9 cellular contexts compared by ENCODE assay signal in the genomic region with DNA sequence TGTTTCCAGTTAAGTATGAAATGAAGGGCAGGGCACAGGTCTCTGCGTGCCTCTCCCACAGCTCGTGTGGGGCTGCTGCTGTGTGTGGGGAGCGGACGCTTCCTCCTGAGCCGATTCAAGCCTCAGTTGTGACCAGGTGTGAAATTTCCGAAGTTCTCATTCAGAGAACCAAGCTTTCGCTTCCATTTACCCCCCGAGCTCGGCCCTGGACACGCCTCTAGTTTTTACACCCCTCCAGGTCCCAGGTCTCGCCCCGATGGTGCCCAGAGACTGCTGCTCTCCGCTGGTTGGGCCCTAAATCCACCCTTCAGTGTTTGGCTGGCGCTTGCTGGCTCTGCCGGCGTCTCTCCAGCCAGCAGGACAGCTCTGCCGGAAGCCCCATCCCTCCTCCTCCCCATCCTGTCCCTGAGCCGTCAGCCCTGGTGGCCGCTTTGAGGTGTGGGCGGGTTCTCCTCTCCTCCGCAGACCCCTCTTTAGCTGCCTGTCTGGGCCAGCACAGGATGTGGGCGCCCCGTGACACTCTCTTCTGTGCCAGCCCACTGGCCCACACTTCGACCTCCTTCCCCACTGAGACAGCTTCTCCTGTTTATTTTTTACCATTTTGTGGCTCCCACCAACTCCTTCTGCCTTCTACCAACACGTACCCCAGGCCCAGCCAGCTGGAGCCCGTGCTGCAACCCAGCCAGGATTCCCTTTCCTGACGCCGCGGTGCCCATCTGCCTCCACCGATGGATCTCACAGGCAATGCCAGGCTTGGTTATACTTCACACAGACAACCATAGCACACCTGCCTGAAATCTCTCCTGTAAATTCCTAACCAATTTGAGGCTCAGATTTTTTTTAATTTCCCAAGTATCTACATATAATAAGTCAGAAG.
DNase-seq lines count a peak whose midpoint lies in the region; ATAC-seq and TF ChIP-seq lines count a peak whose summit lies in the region.
"Had no signal": no experiment of that assay in that cellular context is flagged by ENCODE, and none has a peak within 500 bp of the region (broad histone marks: within the 10 kb centered on the region; RNA-seq: fewer than 3 reads in every experiment).

No MANE protein-coding gene starts in this region.

- peaks cover 24% of the 10 kb centered on the region for H3K4me1 Mint-ChIP-seq in T-helper 2 cell treated with Interferon-gamma antibody and Interleukin-4, amounts not matched to agents 5 μg/mL and 100 μg/mL, for 36 hours (ENCODE audit: low read depth)

- H3K27ac Mint-ChIP-seq in T-helper 2 cell treated with Interferon-gamma antibody and Interleukin-4, amounts not matched to agents 5 μg/mL and 100 μg/mL, for 36 hours, result peak overlapping the region; percentile 81
- H3K27ac Mint-ChIP-seq: dendritic cell treated with granulocyte-macrophage colony-stimulating factor and Interleukin-4, amounts not matched to agents 40 ng/mL and 50 ng/mL, for 4 days had no signal

- TF ChIP-seq CTCF in foreskin keratinocyte (conservative IDR thresholded peaks at IDR 0.05), result no peak

- peaks cover 10% of the 10 kb centered on the region for H3K9me3 Mint-ChIP-seq in T-helper 2 cell treated with Interferon-gamma antibody and Interleukin-4, amounts not matched to agents 5 μg/mL and 100 μg/mL, for 36 hours

- peaks cover 3% of the 10 kb centered on the region for H3K36me3 Mint-ChIP-seq in T-helper 2 cell treated with Interferon-gamma antibody and Interleukin-4, amounts not matched to agents 5 μg/mL and 100 μg/mL, for 36 hours (ENCODE audit: low read depth)

- peak; percentile 67 for ATAC-seq in GM21447 (IDR thresholded peaks at IDR 0.05; ENCODE audit: unreplicated experiment)
- ATAC-seq in foreskin keratinocyte, result no peak
- no peak for ATAC-seq in HG02840 (IDR thresholded peaks at IDR 0.05; ENCODE audit: low FRiP score, unreplicated experiment)

- H3K4me3 Mint-ChIP-seq in T-helper 2 cell treated with Interferon-gamma antibody and Interleukin-4, amounts not matched to agents 5 μg/mL and 100 μg/mL, for 36 hours, result peak overlapping the region; percentile 80
- H3K4me3 Mint-ChIP-seq: dendritic cell treated with granulocyte-macrophage colony-stimulating factor and Interleukin-4, amounts not matched to agents 40 ng/mL and 50 ng/mL, for 4 days had no signal

- H3K27ac ChIP-seq in foreskin keratinocyte, result no peak overlapping the region

- peaks cover 3% of the 10 kb centered on the region for H3K4me1 ChIP-seq in foreskin keratinocyte

- H3K27me3 Mint-ChIP-seq in T-helper 2 cell treated with Interferon-gamma antibody and Interleukin-4, amounts not matched to agents 5 μg/mL and 100 μg/mL, for 36 hours (ENCODE audit: low read depth), result peaks cover 11% of the 10 kb centered on the region

- DNase-seq in T-helper 2 cell treated with Interferon-gamma antibody and Interleukin-4, amounts not matched to agents 5 μg/mL and 100 μg/mL, for 36 hours (ENCODE audit: low spot score), result peak; percentile 25
- peak; percentile 60 for DNase-seq in cerebellar cortex (ENCODE audit: low spot score)
- peak; percentile 34 for DNase-seq in stimulated activated CD8-positive, alpha-beta memory T cell treated with anti-CD3 and anti-CD28 coated beads, Interleukin-12 subunit alpha, Interleukin-12 subunit beta, amount 100 ng/mL, for 24 hours (ENCODE audit: extremely low read depth)
- DNase-seq in foreskin keratinocyte, result no peak
- DNase-seq in mesenteric fat pad (ENCODE audit: low spot score), result no peak
- no peak for DNase-seq in NCI-H526 treated with DMSO at 0.1 percent for 48 hours (lab: John Stamatoyannopoulos, UW)

- peaks cover 30% of the 10 kb centered on the region for H3K27me3 ChIP-seq in foreskin keratinocyte

Comparison
In these comparisons a context has a peak if more than half of its experiments do, and no peak if none do; other contexts are left out.
1. DNase-seq: peak in T-helper 2 cell treated with Interferon-gamma antibody and Interleukin-4, amounts not matched to agents 5 μg/mL and 100 μg/mL, for 36 hours (single experiment), cerebellar cortex (single experiment) and stimulated activated CD8-positive, alpha-beta memory T cell treated with anti-CD3 and anti-CD28 coated beads, Interleukin-12 subunit alpha, Interleukin-12 subunit beta, amount 100 ng/mL, for 24 hours (single experiment); none in foreskin keratinocyte (0 of 2), mesenteric fat pad (single experiment) and NCI-H526 treated with DMSO at 0.1 percent for 48 hours (single experiment).